Comparison of ENCODE assay signal across 16 cellular contexts in genomic region chr2:207037813-207038212, GRCh38.
DNase-seq lines count a peak whose midpoint lies in the region; ATAC-seq and TF ChIP-seq lines count a peak whose summit lies in the region.
"Had no signal": no experiment of that assay in that cellular context is flagged by ENCODE, and none has a peak within 500 bp of the region (broad histone marks: within the 10 kb centered on the region; RNA-seq: fewer than 3 reads in every experiment).

No MANE protein-coding gene starts in this region.

- no peak overlapping the region for H3K4me3 Mint-ChIP-seq in dendritic cell treated with granulocyte-macrophage colony-stimulating factor and Interleukin-4, amounts not matched to agents 40 ng/mL and 50 ng/mL, for 4 days
- H3K4me3 Mint-ChIP-seq in activated CD8-positive, alpha-beta memory T cell treated with anti-CD3 and anti-CD28 coated beads, Interleukin-2, amount 10 ng/mL, durations not matched to agents 7 days and 5 days = no peak overlapping the region

- H3K27me3 Mint-ChIP-seq in dendritic cell treated with granulocyte-macrophage colony-stimulating factor and Interleukin-4, amounts not matched to agents 40 ng/mL and 50 ng/mL, for 4 days = peaks cover 16% of the 10 kb centered on the region
- H3K27me3 Mint-ChIP-seq in activated CD8-positive, alpha-beta memory T cell treated with anti-CD3 and anti-CD28 coated beads, Interleukin-2, amount 10 ng/mL, durations not matched to agents 7 days and 5 days = peaks cover 2% of the 10 kb centered on the region

- CTCF ChIA-PET in activated CD8-positive, alpha-beta memory T cell treated with anti-CD3 and anti-CD28 coated beads, Interleukin-2, amount 10 ng/mL, durations not matched to agents 7 days and 5 days (lab: Charles Lee) = no interaction called here

- no peak for ATAC-seq in Right ventricle myocardium inferior
- ATAC-seq in activated CD8-positive, alpha-beta memory T cell treated with anti-CD3 and anti-CD28 coated beads, Interleukin-2, amount 10 ng/mL, durations not matched to agents 7 days and 5 days = no peak
- ATAC-seq in activated naive CD4-positive, alpha-beta T cell treated with anti-CD3 and anti-CD28 coated beads, Interleukin-2, amount 50 U/mL, for 72 hours = no peak

- peaks cover 18% of the 10 kb centered on the region for H3K9me3 ChIP-seq in left ventricle myocardium inferior (replicated peaks)

- intact Hi-C loops in left ventricle myocardium inferior (cut with micrococcal nuclease) = no loop called here
- intact Hi-C loops in Right ventricle myocardium inferior (cut with DNase I) = no loop called here
- intact Hi-C loops in dendritic cell treated with granulocyte-macrophage colony-stimulating factor and Interleukin-4, amounts not matched to agents 40 ng/mL and 50 ng/mL, for 4 days (cut with micrococcal nuclease) = no loop called here

- TF ChIP-seq CTCF in left ventricle myocardium inferior (IDR thresholded peaks at IDR 0.05; ENCODE audit: borderline replicate concordance) = no peak

- H3K27me3 ChIP-seq in left ventricle myocardium inferior (ENCODE audit: low read depth) = no peaks in the 10 kb centered on the region

- H3K36me3 Mint-ChIP-seq in dendritic cell treated with granulocyte-macrophage colony-stimulating factor and Interleukin-4, amounts not matched to agents 40 ng/mL and 50 ng/mL, for 4 days (ENCODE audit: low read depth) = no peaks in the 10 kb centered on the region
- H3K36me3 Mint-ChIP-seq in activated CD8-positive, alpha-beta memory T cell treated with anti-CD3 and anti-CD28 coated beads, Interleukin-2, amount 10 ng/mL, durations not matched to agents 7 days and 5 days = no peaks in the 10 kb centered on the region
- peaks cover 6 to 7% of the 10 kb centered on the region in 2 donors for H3K36me3 Mint-ChIP-seq in activated naive CD4-positive, alpha-beta T cell treated with anti-CD3 and anti-CD28 coated beads, Interleukin-2, amount 50 U/mL, for 72 hours

- H3K27ac ChIP-seq in left ventricle myocardium inferior (replicated peaks) = peak overlapping the region; percentile 28

- H3K36me3 ChIP-seq in left ventricle myocardium inferior = peaks cover 3% of the 10 kb centered on the region

- peak overlapping the region; percentile 53 for H3K27ac Mint-ChIP-seq in dendritic cell treated with granulocyte-macrophage colony-stimulating factor and Interleukin-4, amounts not matched to agents 40 ng/mL and 50 ng/mL, for 4 days
- H3K27ac Mint-ChIP-seq in activated CD8-positive, alpha-beta memory T cell treated with anti-CD3 and anti-CD28 coated beads, Interleukin-2, amount 10 ng/mL, durations not matched to agents 7 days and 5 days = no peak overlapping the region
- no peak overlapping the region for H3K27ac Mint-ChIP-seq in activated naive CD4-positive, alpha-beta T cell treated with anti-CD3 and anti-CD28 coated beads, Interleukin-2, amount 50 U/mL, for 72 hours

- H3K4me1 ChIP-seq in left ventricle myocardium inferior = peaks cover 7% of the 10 kb centered on the region

- H3K9me3 Mint-ChIP-seq in dendritic cell treated with granulocyte-macrophage colony-stimulating factor and Interleukin-4, amounts not matched to agents 40 ng/mL and 50 ng/mL, for 4 days = peaks cover 11% of the 10 kb centered on the region
- peaks cover 3% of the 10 kb centered on the region for H3K9me3 Mint-ChIP-seq in activated CD8-positive, alpha-beta memory T cell treated with anti-CD3 and anti-CD28 coated beads, Interleukin-2, amount 10 ng/mL, durations not matched to agents 7 days and 5 days (ENCODE audit: low read depth)
- H3K9me3 Mint-ChIP-seq in activated naive CD4-positive, alpha-beta T cell treated with anti-CD3 and anti-CD28 coated beads, Interleukin-2, amount 50 U/mL, for 72 hours = peaks cover 7 to 12% of the 10 kb centered on the region in 2 donors

- no peak overlapping the region for H3K4me3 ChIP-seq in left ventricle myocardium inferior

- H3K4me1 Mint-ChIP-seq in dendritic cell treated with granulocyte-macrophage colony-stimulating factor and Interleukin-4, amounts not matched to agents 40 ng/mL and 50 ng/mL, for 4 days (ENCODE audit: low read depth) = peaks cover 18% of the 10 kb centered on the region
- H3K4me1 Mint-ChIP-seq in activated CD8-positive, alpha-beta memory T cell treated with anti-CD3 and anti-CD28 coated beads, Interleukin-2, amount 10 ng/mL, durations not matched to agents 7 days and 5 days = no peaks in the 10 kb centered on the region

- no peak for DNase-seq in left ventricle myocardium inferior
- DNase-seq in Right ventricle myocardium inferior (ENCODE audit: missing footprints) = no peak
- peak; percentile 43 to 46 for DNase-seq in lung microvascular endothelial cell (ENCODE audit: low read depth in 2 of 2)
- no peak for DNase-seq in activated CD8-positive, alpha-beta memory T cell treated with anti-CD3 and anti-CD28 coated beads, Interleukin-2, amount 10 ng/mL, durations not matched to agents 7 days and 5 days
- no peak for DNase-seq in activated naive CD4-positive, alpha-beta T cell treated with anti-CD3 and anti-CD28 coated beads, Interleukin-2, amount 50 U/mL, for 72 hours (ENCODE audit: low spot score in 2 of 2)
- DNase-seq in midbrain (lab: John Stamatoyannopoulos, UW) = no peak
- no peak for DNase-seq in hypothalamus (lab: John Stamatoyannopoulos, UW)
- DNase-seq: C1 segment of cervical spinal cord, COR-L47, DMS153, KG1, NCI-H1105, NCI-H187 treated with DMSO at 0.1 percent for 48 hours, NCI-H446, SHP77 had no signal

Comparison
In these comparisons a context has a peak if more than half of its experiments do, and no peak if none do; other contexts are left out.
1. DNase-seq: peak in lung microvascular endothelial cell (2 of 2); none in left ventricle myocardium inferior (single experiment), Right ventricle myocardium inferior (single experiment), activated CD8-positive, alpha-beta memory T cell treated with anti-CD3 and anti-CD28 coated beads, Interleukin-2, amount 10 ng/mL, durations not matched to agents 7 days and 5 days (single experiment), activated naive CD4-positive, alpha-beta T cell treated with anti-CD3 and anti-CD28 coated beads, Interleukin-2, amount 50 U/mL, for 72 hours (0 of 2), midbrain (single experiment) and hypothalamus (0 of 51).